In the genomic region with DNA sequence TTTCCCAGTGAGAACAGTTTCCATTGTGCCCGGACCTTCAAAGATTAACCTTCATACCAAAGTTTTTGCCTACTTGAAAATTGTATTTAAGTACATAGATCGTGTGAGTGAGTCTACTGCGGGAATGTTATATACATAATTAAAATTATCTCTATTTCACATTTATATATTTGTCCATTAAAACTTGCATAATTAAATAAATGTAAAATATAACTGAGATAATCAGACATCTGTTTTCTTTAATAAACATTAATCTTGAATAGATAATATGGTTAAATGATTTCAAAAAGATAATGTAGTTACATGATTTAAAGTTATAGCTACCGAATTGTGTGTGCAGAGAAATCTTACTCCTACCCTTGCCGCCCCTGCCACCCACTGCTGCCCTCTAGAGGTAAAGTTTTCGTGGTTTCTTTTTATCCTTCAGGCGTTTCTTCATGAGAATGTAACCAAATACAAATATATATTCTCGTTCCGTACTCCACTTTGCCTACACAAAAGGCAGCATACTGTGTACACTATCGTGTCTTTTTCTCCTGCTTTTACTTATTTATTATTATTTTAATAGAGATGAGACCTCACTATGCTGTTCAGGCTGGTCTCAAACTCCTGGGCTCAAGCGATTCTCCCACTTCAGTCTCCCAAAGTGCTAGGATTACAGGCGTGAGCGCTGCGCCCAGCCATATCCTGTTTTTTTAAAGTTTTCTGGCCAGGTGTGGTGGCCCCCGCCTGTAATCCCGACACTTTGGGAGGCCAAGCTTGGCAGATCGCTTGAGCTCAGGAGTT, we compare ENCODE assay signal across 1 cellular context.
TF ChIP-seq lines count a peak whose summit lies in the region.

No MANE protein-coding gene starts in this region.

TF ChIP-seq in endothelial cell of umbilical vein, 7 proteins besides CTCF, POLR2A, EP300 and RAD21 (continued from another document):
- TF ChIP-seq POLR2AphosphoS5 (IDR thresholded peaks at IDR 0.05; ENCODE audit: insufficient read depth, low read depth, low read length) (no peak), EZH2 (IDR thresholded peaks at IDR 0.05; ENCODE audit: borderline replicate concordance, low read depth, low read length, severe bottlenecking) (no peak), GATA2 (IDR thresholded peaks at IDR 0.05; ENCODE audit: insufficient read depth, insufficient read length, low read depth, low read length) (no peak), MYC (IDR thresholded peaks at IDR 0.05; ENCODE audit: low read depth, low read length) (no peak), FOS (IDR thresholded peaks at IDR 0.05; ENCODE audit: borderline replicate concordance, insufficient read depth, low read length) (no peak), JUN (IDR thresholded peaks at IDR 0.05; ENCODE audit: borderline replicate concordance, insufficient read depth, insufficient read length, low read depth) (no peak)
TF ChIP-seq in endothelial cell of umbilical vein: peak in this region for 0.
